Comparison of ENCODE assay signal across 1 cellular context in the genomic region with DNA sequence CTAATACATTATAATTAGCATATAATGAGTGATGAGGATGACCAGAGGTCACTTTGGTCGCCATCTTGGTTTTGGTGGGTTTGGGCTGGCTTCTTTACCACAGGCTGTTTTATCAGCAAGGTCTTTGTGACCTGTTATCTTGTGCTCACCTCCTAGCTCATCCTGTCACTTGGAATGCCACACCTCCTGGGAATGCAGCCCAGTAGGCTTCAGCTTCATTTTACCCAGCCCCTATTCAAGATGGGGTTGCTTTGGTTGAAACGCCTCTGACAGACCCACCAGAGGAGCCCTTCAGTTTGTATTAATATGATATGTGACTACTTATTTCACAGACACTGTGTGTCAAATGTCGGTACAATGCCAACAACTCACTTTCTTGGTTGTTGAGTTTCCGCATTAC.
TF ChIP-seq lines count a peak whose summit lies in the region.

No MANE protein-coding gene starts in this region.

TF ChIP-seq in K562, 482 proteins besides CTCF, POLR2A, EP300 and RAD21:
- no peak for TF ChIP-seq RBM39 (optimal IDR thresholded peaks at IDR 0.05; ENCODE audit: low read depth, low read length)
- TF ChIP-seq DMBX1 (CRISPR knock-in tag; IDR thresholded peaks at IDR 0.05; ENCODE audit: borderline replicate concordance) = peak; percentile 76; the same call in 1 of the 2 replicates
- no peak for TF ChIP-seq ZNF12 (CRISPR knock-in tag; IDR thresholded peaks at IDR 0.05)
- TF ChIP-seq, protein P1, sequence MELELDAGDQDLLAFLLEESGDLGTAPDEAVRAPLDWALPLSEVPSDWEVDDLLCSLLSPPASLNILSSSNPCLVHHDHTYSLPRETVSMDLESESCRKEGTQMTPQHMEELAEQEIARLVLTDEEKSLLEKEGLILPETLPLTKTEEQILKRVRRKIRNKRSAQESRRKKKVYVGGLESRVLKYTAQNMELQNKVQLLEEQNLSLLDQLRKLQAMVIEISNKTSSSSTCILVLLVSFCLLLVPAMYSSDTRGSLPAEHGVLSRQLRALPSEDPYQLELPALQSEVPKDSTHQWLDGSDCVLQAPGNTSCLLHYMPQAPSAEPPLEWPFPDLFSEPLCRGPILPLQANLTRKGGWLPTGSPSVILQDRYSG (tag; conservative IDR thresholded peaks at IDR 0.05; ENCODE audit: low read depth) = 0 out of 2 replicates have a peak, but pooled peaks have one; percentile 28
- TF ChIP-seq, protein P2, sequence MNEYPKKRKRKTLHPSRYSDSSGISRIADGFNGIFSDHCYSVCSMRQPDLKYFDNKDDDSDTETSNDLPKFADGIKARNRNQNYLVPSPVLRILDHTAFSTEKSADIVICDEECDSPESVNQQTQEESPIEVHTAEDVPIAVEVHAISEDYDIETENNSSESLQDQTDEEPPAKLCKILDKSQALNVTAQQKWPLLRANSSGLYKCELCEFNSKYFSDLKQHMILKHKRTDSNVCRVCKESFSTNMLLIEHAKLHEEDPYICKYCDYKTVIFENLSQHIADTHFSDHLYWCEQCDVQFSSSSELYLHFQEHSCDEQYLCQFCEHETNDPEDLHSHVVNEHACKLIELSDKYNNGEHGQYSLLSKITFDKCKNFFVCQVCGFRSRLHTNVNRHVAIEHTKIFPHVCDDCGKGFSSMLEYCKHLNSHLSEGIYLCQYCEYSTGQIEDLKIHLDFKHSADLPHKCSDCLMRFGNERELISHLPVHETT (CRISPR knock-in tag; conservative IDR thresholded peaks at IDR 0.05 in 1 of 2, IDR thresholded peaks at IDR 0.05 in 1 of 2) = 0 out of 4 replicates have a peak, but pooled peaks of 1 of the 2 experiments have one; percentile 28
- peak; percentile 73; the same call in 1 of the 2 replicates for TF ChIP-seq ZNF583 (CRISPR knock-in tag; IDR thresholded peaks at IDR 0.05)
- TF ChIP-seq MAFF (IDR thresholded peaks at IDR 0.05; ENCODE audit: low read length) = no peak
- TF ChIP-seq PTTG1 (tag; IDR thresholded peaks at IDR 0.05; ENCODE audit: low read depth) = peak; percentile 56; the same call in 1 of the 2 replicates
- no peak for TF ChIP-seq ZNF324 (CRISPR knock-in tag; IDR thresholded peaks at IDR 0.05)
- TF ChIP-seq ZNF175 (CRISPR knock-in tag; IDR thresholded peaks at IDR 0.05; ENCODE audit: low read depth) = peak; percentile 61
- TF ChIP-seq NCOR1 (IDR thresholded peaks at IDR 0.05) = no peak
- peak; percentile 49; the same call in 1 of the 2 replicates for TF ChIP-seq KLF6 (CRISPR knock-in tag; IDR thresholded peaks at IDR 0.05; ENCODE audit: borderline replicate concordance)
- peak; percentile 71; the same call in 1 of the 2 replicates for TF ChIP-seq TSHZ1 (CRISPR knock-in tag; IDR thresholded peaks at IDR 0.05)
- 0 out of 2 replicates have a peak, but pooled peaks have one; percentile 51 for TF ChIP-seq BCL6 (CRISPR knock-in tag; IDR thresholded peaks at IDR 0.05)
- TF ChIP-seq, protein P3, sequence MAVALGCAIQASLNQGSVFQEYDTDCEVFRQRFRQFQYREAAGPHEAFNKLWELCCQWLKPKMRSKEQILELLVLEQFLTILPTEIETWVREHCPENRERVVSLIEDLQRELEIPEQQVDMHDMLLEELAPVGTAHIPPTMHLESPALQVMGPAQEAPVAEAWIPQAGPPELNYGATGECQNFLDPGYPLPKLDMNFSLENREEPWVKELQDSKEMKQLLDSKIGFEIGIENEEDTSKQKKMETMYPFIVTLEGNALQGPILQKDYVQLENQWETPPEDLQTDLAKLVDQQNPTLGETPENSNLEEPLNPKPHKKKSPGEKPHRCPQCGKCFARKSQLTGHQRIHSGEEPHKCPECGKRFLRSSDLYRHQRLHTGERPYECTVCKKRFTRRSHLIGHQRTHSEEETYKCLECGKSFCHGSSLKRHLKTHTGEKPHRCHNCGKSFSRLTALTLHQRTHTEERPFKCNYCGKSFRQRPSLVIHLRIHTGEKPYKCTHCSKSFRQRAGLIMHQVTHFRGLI (CRISPR knock-in tag; IDR thresholded peaks at IDR 0.05) = peak; percentile 69; the same call in 1 of the 2 replicates
- no peak for TF ChIP-seq SREBF2 (CRISPR knock-in tag; IDR thresholded peaks at IDR 0.05)
- peak; percentile 41; the same call in 1 of the 2 replicates for TF ChIP-seq ETV1 (tag; conservative IDR thresholded peaks at IDR 0.05; ENCODE audit: low read depth)
- peak; percentile 87; the same call in 1 of the 2 replicates for TF ChIP-seq HDAC8 (tag; IDR thresholded peaks at IDR 0.05)
- no peak for TF ChIP-seq KDM4B (IDR thresholded peaks at IDR 0.05; ENCODE audit: borderline replicate concordance in 2 of 2, low read depth in 1 of 2)
- no peak for TF ChIP-seq CBFB (CRISPR knock-in tag; IDR thresholded peaks at IDR 0.05)
- no peak for TF ChIP-seq SPI1 (IDR thresholded peaks at IDR 0.05; ENCODE audit: borderline replicate concordance, low read depth, low read length)
- TF ChIP-seq, protein P4, sequence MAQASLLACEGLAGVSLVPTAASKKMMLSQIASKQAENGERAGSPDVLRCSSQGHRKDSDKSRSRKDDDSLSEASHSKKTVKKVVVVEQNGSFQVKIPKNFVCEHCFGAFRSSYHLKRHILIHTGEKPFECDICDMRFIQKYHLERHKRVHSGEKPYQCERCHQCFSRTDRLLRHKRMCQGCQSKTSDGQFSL (CRISPR knock-in tag; IDR thresholded peaks at IDR 0.05) = no peak
- TF ChIP-seq, protein P4 (tag; IDR thresholded peaks at IDR 0.05) = peak in 1 of 2 experiments; percentile 77; a peak in 2 of 4 replicates
- TF ChIP-seq GTF2F1 (IDR thresholded peaks at IDR 0.05; ENCODE audit: low read depth, low read length) = no peak
- TF ChIP-seq PYGO2 (tag; IDR thresholded peaks at IDR 0.05) = peak; percentile 64; the same call in 1 of the 2 replicates
- peak; percentile 41; the same call in 1 of the 2 replicates for TF ChIP-seq GTF2A2 (tag; IDR thresholded peaks at IDR 0.05)
- no peak for TF ChIP-seq MIER1 (IDR thresholded peaks at IDR 0.05; ENCODE audit: low read depth)
- TF ChIP-seq SMAD4 (CRISPR knock-in tag; conservative IDR thresholded peaks at IDR 0.05) = peak; percentile 62
- TF ChIP-seq NR2C1 (IDR thresholded peaks at IDR 0.05) = no peak
- TF ChIP-seq NR2C1 (tag; IDR thresholded peaks at IDR 0.05) = peak; percentile 59
- peak; percentile 60; the same call in 1 of the 2 replicates for TF ChIP-seq HSF4 (CRISPR knock-in tag; IDR thresholded peaks at IDR 0.05; ENCODE audit: borderline replicate concordance)
- 0 out of 2 replicates have a peak, but pooled peaks have one; percentile 54 for TF ChIP-seq PTRF (tag; IDR thresholded peaks at IDR 0.05)
- TF ChIP-seq CXXC5 (CRISPR knock-in tag; IDR thresholded peaks at IDR 0.05) = peak; percentile 43; the same call in 1 of the 2 replicates
- 0 out of 2 replicates have a peak, but pooled peaks have one; percentile 41 for TF ChIP-seq MEF2D (tag; conservative IDR thresholded peaks at IDR 0.05; ENCODE audit: low read depth)
- 0 out of 2 replicates have a peak, but pooled peaks have one; percentile 46 for TF ChIP-seq MECOM (CRISPR knock-in tag; IDR thresholded peaks at IDR 0.05)
- TF ChIP-seq ZNF134 (CRISPR knock-in tag; conservative IDR thresholded peaks at IDR 0.05) = no peak
- 0 out of 2 replicates have a peak, but pooled peaks have one; percentile 28 for TF ChIP-seq ZNF41 (CRISPR knock-in tag; conservative IDR thresholded peaks at IDR 0.05)
